In genomic region chr6:27601668-27602254, GRCh38 we compare ENCODE assay signal across 10 cellular contexts.
DNase-seq lines count a peak whose midpoint lies in the region; ATAC-seq and TF ChIP-seq lines count a peak whose summit lies in the region.
"Had no signal": no experiment of that assay in that cellular context is flagged by ENCODE, and none has a peak within 500 bp of the region (broad histone marks: within the 10 kb centered on the region; RNA-seq: fewer than 3 reads in every experiment).

No MANE protein-coding gene starts in this region.

- H3K27me3 Mint-ChIP-seq in HFFc6 (ENCODE audit: insufficient read depth) (peaks cover 6% of the 10 kb centered on the region), T-helper 17 cell (peaks cover 67% of the 10 kb centered on the region), glutamatergic neuron (ENCODE audit: unreplicated experiment) (peaks cover 18% of the 10 kb centered on the region)

- peak overlapping the region; percentile 83 for H3K4me3 Mint-ChIP-seq in HFFc6
- H3K4me3 Mint-ChIP-seq in T-helper 17 cell = peak overlapping the region; percentile 33
- peak overlapping the region; percentile 89 for H3K4me3 Mint-ChIP-seq in glutamatergic neuron (ENCODE audit: unreplicated experiment)

- no peaks in the 10 kb centered on the region for H3K9me3 ChIP-seq in T-helper 17 cell (ENCODE audit: control insufficient read depth, low read length, poor library complexity, severe bottlenecking)

- peaks cover 33% of the 10 kb centered on the region for H3K4me1 Mint-ChIP-seq in HFFc6 (ENCODE audit: low read depth)
- H3K4me1 Mint-ChIP-seq in T-helper 17 cell = peaks cover 6% of the 10 kb centered on the region
- no peaks in the 10 kb centered on the region for H3K4me1 Mint-ChIP-seq in glutamatergic neuron (ENCODE audit: low read depth, unreplicated experiment)

- TF ChIP-seq CTCF in 22Rv1 (IDR thresholded peaks at IDR 0.05) (no peak), HFFc6 (IDR thresholded peaks at IDR 0.05) (no peak), glutamatergic neuron (IDR thresholded peaks at IDR 0.05; ENCODE audit: partially characterized antibody, unreplicated experiment) (no peak), GM10266 (IDR thresholded peaks at IDR 0.05; ENCODE audit: control insufficient read depth, insufficient read depth, low read depth, missing control alignments) (no peak)

- H3K36me3 Mint-ChIP-seq in HFFc6 (ENCODE audit: low read depth) (no peaks in the 10 kb centered on the region), T-helper 17 cell (ENCODE audit: low read depth) (peaks cover 2% of the 10 kb centered on the region), glutamatergic neuron (ENCODE audit: unreplicated experiment) (peaks cover 3% of the 10 kb centered on the region)

- DNase-seq in HFFc6 (no peak), T-helper 17 cell (no peak), glutamatergic neuron (no peak), DMS79 treated with DMSO at 0.1 percent for 48 hours (lab: John Stamatoyannopoulos, UW) (no peak), GM10266 (ENCODE audit: extremely low spot score) (no peak), left lobe of liver (ENCODE audit: low spot score) (no peak), NK-92 (lab: John Stamatoyannopoulos, UW; ENCODE audit: unreplicated experiment) (no peak)
- DNase-seq: C1 segment of cervical spinal cord had no signal

- H3K27ac Mint-ChIP-seq in HFFc6 (no peak overlapping the region), T-helper 17 cell (no peak overlapping the region), glutamatergic neuron (ENCODE audit: unreplicated experiment) (no peak overlapping the region)

- no peak for ATAC-seq in T-helper 17 cell
- ATAC-seq in left lobe of liver = no peak

- peak overlapping the region; percentile 56; the same call in 1 of the 2 replicates for H3K27ac ChIP-seq in 22Rv1
- H3K27ac ChIP-seq: epithelial cell of prostate had no signal

- H3K9me3 Mint-ChIP-seq in HFFc6 (no peaks in the 10 kb centered on the region), glutamatergic neuron (ENCODE audit: unreplicated experiment) (peaks cover 5% of the 10 kb centered on the region)

Comparison
In these comparisons a context has a peak if more than half of its experiments do, and no peak if none do; other contexts are left out.
1. H3K4me3 Mint-ChIP-seq: peak in every context shown above with its lines; median percentile 89 in glutamatergic neuron; 83 in HFFc6; 33 in T-helper 17 cell.